9 cellular contexts compared by ENCODE assay signal in genomic region chr2:129876576-129876975, GRCh38.
DNase-seq lines count a peak whose midpoint lies in the region; ATAC-seq and TF ChIP-seq lines count a peak whose summit lies in the region.
"Had no signal": no experiment of that assay in that cellular context is flagged by ENCODE, and none has a peak within 500 bp of the region (broad histone marks: within the 10 kb centered on the region; RNA-seq: fewer than 3 reads in every experiment).

No MANE protein-coding gene starts in this region.

- peaks cover 6% of the 10 kb centered on the region for H3K4me1 Mint-ChIP-seq in MCF 10A (ENCODE audit: insufficient read depth, unreplicated experiment)

- H3K27ac ChIP-seq in heart right ventricle (peak overlapping the region in 9 of 10 donors; percentile 63 to 87 (median 72)), vagina (peak overlapping the region; percentile 57)

- no TSS peak for BruUV-seq in MCF 10A (replicated peaks; lab: Mats Ljungman, UMichigan)

- H3K36me3 Mint-ChIP-seq in MCF 10A (ENCODE audit: insufficient read depth, unreplicated experiment): no peaks in the 10 kb centered on the region

- no peak for TF ChIP-seq POLR2A in vagina (IDR thresholded peaks at IDR 0.05)

- 72% methylated on average over 6 of the region's 6 CpGs for WGBS in heart right ventricle, 2 donors

- H3K36me3 ChIP-seq in heart right ventricle (no peaks in the 10 kb centered on the region), vagina (no peaks in the 10 kb centered on the region)

- H3K4me1 ChIP-seq in heart right ventricle (peaks cover 2 to 16% (median 12%) of the 10 kb centered on the region in 9 donors), mononuclear cell (ENCODE audit: insufficient read depth, low read length) (peaks cover 8% of the 10 kb centered on the region), vagina (peaks cover 16% of the 10 kb centered on the region)

- DNase-seq in heart right ventricle (no peak), Right ventricle myocardium superior (no peak), MCF 10A (ENCODE audit: unreplicated experiment) (no peak), vagina (ENCODE audit: extremely low spot score in 2 of 2) (peak in 1 of 2 donors; percentile 52)
- DNase-seq: KBM-7 had no signal

- H3K9me3 ChIP-seq in heart right ventricle (no peaks in the 10 kb centered on the region), mononuclear cell (ENCODE audit: low read depth, low read length) (no peaks in the 10 kb centered on the region), vagina (no peaks in the 10 kb centered on the region)

- peak overlapping the region; percentile 84 for H3K4me3 Mint-ChIP-seq in MCF 10A (ENCODE audit: unreplicated experiment)

- CTCF ChIA-PET in MCF 10A (lab: Yijun Ruan, JAX): interaction anchor here (0.7 to 2.6 kb wide), 3 partner anchors 16 to 50 kb away, joined by 3 to 10 read pairs (median 3); no protein-coding TSS in a partner anchor

- intact Hi-C loops in heart right ventricle (cut with DNase I): loop anchor here in 1 of 10 donors (5.0 kb wide), 1 partner anchor 466 kb away; the partner anchor contains the start of gene IMP4
- intact Hi-C loops in Right ventricle myocardium superior (cut with DNase I): no loop called here
- intact Hi-C loops in MCF 10A (cut with micrococcal nuclease): no loop called here
- intact Hi-C loops in vagina (cut with DNase I): no loop called here

- TF ChIP-seq CTCF in heart right ventricle (IDR thresholded peaks at IDR 0.05): no peak
- TF ChIP-seq CTCF in MCF 10A (IDR thresholded peaks at IDR 0.05; ENCODE audit: unreplicated experiment): no peak
- TF ChIP-seq CTCF in vagina (IDR thresholded peaks at IDR 0.05): no peak

- H3K27me3 Mint-ChIP-seq in MCF 10A (ENCODE audit: insufficient read depth, unreplicated experiment): no peaks in the 10 kb centered on the region

- H3K9me3 Mint-ChIP-seq in MCF 10A (ENCODE audit: unreplicated experiment): no peaks in the 10 kb centered on the region

- peak in 1 of 8 donors; percentile 18 for ATAC-seq in heart right ventricle
- no peak for ATAC-seq in Right ventricle myocardium superior (ENCODE audit: poor library complexity)
- no peak for ATAC-seq in HG02623 (IDR thresholded peaks at IDR 0.05; ENCODE audit: unreplicated experiment)
- no peak for ATAC-seq in GM21717 (IDR thresholded peaks at IDR 0.05; ENCODE audit: unreplicated experiment)
- ATAC-seq in GM19324 (IDR thresholded peaks at IDR 0.05; ENCODE audit: low FRiP score, unreplicated experiment): no peak

- peak overlapping the region; percentile 3 for H3K27ac Mint-ChIP-seq in MCF 10A (ENCODE audit: low read depth, unreplicated experiment)

- POLR2A ChIA-PET in MCF 10A (lab: Yijun Ruan, JAX): interaction anchor here (0.6 to 1.2 kb wide), 6 partner anchors 9 to 1570 kb away, joined by 3 to 4 read pairs (median 3); no protein-coding TSS in a partner anchor

- H3K4me3 ChIP-seq in heart right ventricle (peak overlapping the region in 9 of 10 donors; percentile 57 to 84 (median 70)), mononuclear cell (ENCODE audit: low read length) (peak overlapping the region; percentile 86), vagina (peak overlapping the region; percentile 53 to 86)

- H3K27me3 ChIP-seq in heart right ventricle: no peaks in the 10 kb centered on the region
- H3K27me3 ChIP-seq in mononuclear cell (ENCODE audit: insufficient read depth, low read length): no peaks in the 10 kb centered on the region
- H3K27me3 ChIP-seq in vagina: no peaks in the 10 kb centered on the region
